In genomic region chr9:91972076-91972626, GRCh38 we compare ENCODE assay signal across 29 cellular contexts. TPM values are rescaled to one million over a fixed set of nuclear protein-coding genes. Genes with fewer than 3 reads are reported as not detected.
"Had no signal": no experiment of that assay in that cellular context is flagged by ENCODE, and none has a peak within 500 bp of the region (broad histone marks: within the 10 kb centered on the region; RNA-seq: fewer than 3 reads in every experiment).

No MANE protein-coding gene starts in this region.

- H3K27ac ChIP-seq: adrenal gland, VCaP had no signal

- DNase-seq: activated B cell treated with CpG ODN at 0.5 μM for 24 hours; activated CD4-positive, alpha-beta memory T cell treated with anti-CD3 and anti-CD28 coated beads for 36 hours; activated CD4-positive, alpha-beta T cell treated with anti-CD3 and anti-CD28 coated beads for 4 hours; activated CD4-positive, alpha-beta T cell treated with anti-CD3 and anti-CD28 coated beads, Interleukin-2, amount 50 U/mL, for 1 hour; activated CD4-positive, CD25-positive, alpha-beta regulatory T cell treated with anti-CD3 and anti-CD28 coated beads, Interleukin-2, amount 50 U/mL, for 72 hours; activated CD8-positive, alpha-beta memory T cell treated with anti-CD3 and anti-CD28 coated beads, Interleukin-2, amount 50 U/mL, for 4 hours; activated gamma-delta T cell treated with Interleukin-2 at 50 U/mL for 16 hours; activated naive CD4-positive, alpha-beta T cell treated with anti-CD3 and anti-CD28 coated beads for 36 hours; activated T-cell treated with anti-CD3 and anti-CD28 coated beads for 4 hours; activated T-cell treated with anti-CD3 and anti-CD28 coated beads, Interleukin-2, amount 50 U/mL, for 4 hours; adrenal gland; caudate nucleus; Kasumi-1; KG1; MG63; NCI-H1048; NCI-H1105 treated with DMSO at 0.1 percent for 48 hours; NCI-H1436; NCI-H1694; NCI-H1930; NCI-H345; NCI-H524 treated with DMSO at 0.1 percent for 48 hours; SHP77; T-cell; T-helper 17 cell had no signal

- H3K36me3 ChIP-seq: adrenal gland, MG63 had no signal

- H3K4me3 ChIP-seq: adrenal gland, MG63 had no signal

- H3K4me1 ChIP-seq: adrenal gland had no signal

- H3K9me3 ChIP-seq: adrenal gland, MG63 had no signal

- ATAC-seq: activated naive CD4-positive, alpha-beta T cell treated with anti-CD3 and anti-CD28 coated beads, Interleukin-2, amount 50 U/mL, for 72 hours; activated T-cell treated with anti-CD3 and anti-CD28 coated beads, Interleukin-2, amount 50 U/mL, for 4 hours; Panc1; SK-N-SH treated with all-trans-retinoic acid at 6 μM for 48 hours; T-cell; T-helper 17 cell had no signal

- H3K27me3 ChIP-seq: adrenal gland had no signal

RNA-seq across cellular contexts. Expression of gene ROR2, which starts 22.1 kb away (rescaled TPM):
- total RNA-seq: activated B cell treated with CpG ODN at 0.5 μM for 24 hours; activated naive CD4-positive, alpha-beta T cell treated with anti-CD3 and anti-CD28 coated beads for 36 hours; activated naive CD4-positive, alpha-beta T cell treated with anti-CD3 and anti-CD28 coated beads, Interleukin-2, amount 50 U/mL, for 72 hours had no signal
